In the genomic region with DNA sequence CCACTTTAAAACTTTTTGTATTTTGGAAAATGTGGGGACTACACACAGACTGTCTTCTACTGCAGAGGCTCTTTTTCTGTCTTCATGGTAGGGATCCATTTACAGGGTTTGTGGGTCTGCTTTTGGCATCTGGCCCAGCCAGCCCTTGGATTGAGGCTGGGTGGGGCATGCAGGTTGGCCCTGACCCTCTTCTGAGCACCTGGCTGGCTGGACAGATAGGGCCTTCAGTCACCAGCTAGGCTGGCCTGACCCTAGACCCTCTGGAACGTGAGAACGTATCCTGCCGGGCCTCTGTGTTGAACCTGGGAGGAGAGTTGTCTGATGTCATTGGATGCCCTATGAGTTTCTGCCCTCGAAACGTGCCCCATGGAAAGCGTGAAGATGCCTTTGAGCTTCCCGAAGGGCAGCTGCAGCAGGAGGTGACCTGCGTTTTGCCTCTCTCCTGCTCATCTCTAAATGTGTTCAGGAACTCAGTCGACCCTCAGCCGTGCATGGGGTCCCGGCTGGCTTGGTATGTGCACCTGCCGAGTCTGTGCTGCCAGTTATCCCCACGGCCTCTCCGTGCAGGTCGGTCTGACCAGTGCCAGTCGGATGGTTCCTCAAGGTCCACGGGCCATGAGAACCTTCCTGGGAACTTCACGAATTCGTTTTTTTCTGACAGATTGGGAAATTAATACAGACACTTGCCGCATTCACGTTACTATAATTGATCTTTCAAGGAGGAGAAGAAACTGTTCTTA, we compare ENCODE assay signal across 20 cellular contexts.
"Had no signal": no experiment of that assay in that cellular context is flagged by ENCODE, and none has a peak within 500 bp of the region (broad histone marks: within the 10 kb centered on the region; RNA-seq: fewer than 3 reads in every experiment).

No MANE protein-coding gene starts in this region.

- H3K27me3 ChIP-seq: SJSA1 had no signal

- H3K4me3 ChIP-seq: SJSA1, SK-N-MC had no signal

- H3K36me3 ChIP-seq: SJSA1 had no signal

- DNase-seq: KBM-7, MV-4-11, NCI-H1048, NCI-H1105, NCI-H1436 treated with DMSO at 0.1 percent for 48 hours, NCI-H1694, NCI-H1930, NCI-H2081, NCI-H2107, NCI-H2227 treated with DMSO at 0.1 percent for 48 hours, NCI-H524, NCI-H526 treated with DMSO at 0.1 percent for 48 hours, NCI-H82, Right ventricle myocardium superior, RPMI8226, SIG-M5 had no signal

- H3K4me1 ChIP-seq: SJSA1 had no signal

- FAIRE-seq: RCC 7860 had no signal

- H3K27ac ChIP-seq: HL-60, SJSA1, SK-N-MC had no signal
